10 cellular contexts compared by ENCODE assay signal in genomic region chr19:16372065-16372915, GRCh38. TPM values are rescaled to one million over a fixed set of nuclear protein-coding genes. Genes with fewer than 3 reads are reported as not detected.
A peak's percentile ranks its signal among the peaks of the same experiment; 100 is the strongest.
DNase-seq lines count a peak whose midpoint lies in the region; ATAC-seq and TF ChIP-seq lines count a peak whose summit lies in the region.
"Had no signal": no experiment of that assay in that cellular context is flagged by ENCODE, and none has a peak within 500 bp of the region (broad histone marks: within the 10 kb centered on the region; RNA-seq: fewer than 3 reads in every experiment).

No MANE protein-coding gene starts in this region.

- intact Hi-C loops in prostate gland (cut with DNase I): no loop called here

- peak; percentile 17 for ATAC-seq in GM18517 (IDR thresholded peaks at IDR 0.05; ENCODE audit: unreplicated experiment)
- peak; percentile 14 for ATAC-seq in HG02571 (IDR thresholded peaks at IDR 0.05; ENCODE audit: unreplicated experiment)
- peak; percentile 33 to 45 for ATAC-seq in activated T-cell treated with anti-CD3 and anti-CD28 coated beads, Interleukin-2, amount 50 U/mL, for 72 hours (replicated peaks in 1 of 2)
- ATAC-seq in HG02840 (IDR thresholded peaks at IDR 0.05; ENCODE audit: low FRiP score, unreplicated experiment): no peak

- H3K36me3 ChIP-seq in prostate gland: no peaks in the 10 kb centered on the region

- H3K9me3 Mint-ChIP-seq in activated T-cell treated with anti-CD3 and anti-CD28 coated beads, Interleukin-2, amount 50 U/mL, for 72 hours: no peaks in the 10 kb centered on the region

- peak overlapping the region; percentile 33 to 53 for H3K27ac ChIP-seq in prostate gland
- H3K27ac ChIP-seq: WERI-Rb-1 had no signal

- peaks cover 6% of the 10 kb centered on the region in 2 donors for H3K36me3 Mint-ChIP-seq in activated T-cell treated with anti-CD3 and anti-CD28 coated beads, Interleukin-2, amount 50 U/mL, for 72 hours (ENCODE audit: insufficient read depth in 2 of 2)

- H3K27me3 Mint-ChIP-seq in activated T-cell treated with anti-CD3 and anti-CD28 coated beads, Interleukin-2, amount 50 U/mL, for 72 hours (ENCODE audit: low read depth): peaks cover 32% of the 10 kb centered on the region

- H3K4me1 Mint-ChIP-seq in activated T-cell treated with anti-CD3 and anti-CD28 coated beads, Interleukin-2, amount 50 U/mL, for 72 hours (ENCODE audit: low read depth): peaks cover 4% of the 10 kb centered on the region

- no peak for TF ChIP-seq POLR2A in prostate gland (IDR thresholded peaks at IDR 0.05)
- TF ChIP-seq POLR2A in erythroblast (IDR thresholded peaks at IDR 0.05; ENCODE audit: low read length): no peak

- 86% methylated on average over 17 of the region's 17 CpGs for WGBS in prostate gland

- H3K4me3 ChIP-seq in prostate gland: no peak overlapping the region

- H3K9me3 ChIP-seq in prostate gland: no peaks in the 10 kb centered on the region

- peak overlapping the region in 1 of 2 donors; percentile 75 for H3K4me3 Mint-ChIP-seq in activated T-cell treated with anti-CD3 and anti-CD28 coated beads, Interleukin-2, amount 50 U/mL, for 72 hours

- TF ChIP-seq CTCF in prostate gland (IDR thresholded peaks at IDR 0.05): no peak

- peaks cover 14% of the 10 kb centered on the region for H3K4me1 ChIP-seq in prostate gland (replicated peaks)

- no peak overlapping the region for H3K27ac Mint-ChIP-seq in activated T-cell treated with anti-CD3 and anti-CD28 coated beads, Interleukin-2, amount 50 U/mL, for 72 hours

- peak; percentile 51 to 61 for DNase-seq in activated T-cell treated with anti-CD3 and anti-CD28 coated beads, Interleukin-2, amount 50 U/mL, for 72 hours
- DNase-seq in prostate gland (ENCODE audit: low spot score) (no peak), erythroblast (lab: John Stamatoyannopoulos, UW) (no peak), D341Med (ENCODE audit: low spot score) (no peak)
- no peak for DNase-seq in activated CD4-positive, alpha-beta T cell treated with anti-CD3 and anti-CD28 coated beads for 1 hour
- DNase-seq: NCI-H2171 treated with DMSO at 0.1 percent for 48 hours, WERI-Rb-1 had no signal

- H3K27me3 ChIP-seq in prostate gland (replicated peaks; ENCODE audit: insufficient read depth): no peaks in the 10 kb centered on the region

RNA-seq across cellular contexts. Expression of gene KLF2, which starts 47.7 kb away (rescaled TPM):
- total RNA-seq in activated T-cell treated with anti-CD3 and anti-CD28 coated beads, Interleukin-2, amount 50 U/mL, for 72 hours: under 1 TPM; 0.36 to 0.76 TPM
- 10 to 100 TPM; 19.8 to 24.4 TPM for total RNA-seq in prostate gland

Comparison
In these comparisons a context has a peak if more than half of its experiments do, and no peak if none do; other contexts are left out.
1. DNase-seq: peak in activated T-cell treated with anti-CD3 and anti-CD28 coated beads, Interleukin-2, amount 50 U/mL, for 72 hours (2 of 2); none in prostate gland (single experiment), erythroblast (0 of 2), activated CD4-positive, alpha-beta T cell treated with anti-CD3 and anti-CD28 coated beads for 1 hour (single experiment) and D341Med (single experiment).
2. RNA of gene KLF2, which starts 47.7 kb away (total RNA-seq): 19.8 to 24.4 TPM in prostate gland; 0.36 to 0.76 TPM in activated T-cell treated with anti-CD3 and anti-CD28 coated beads, Interleukin-2, amount 50 U/mL, for 72 hours; every median in the first group is over 10 times any median in the second.